8 cellular contexts compared by ENCODE assay signal in the genomic region with DNA sequence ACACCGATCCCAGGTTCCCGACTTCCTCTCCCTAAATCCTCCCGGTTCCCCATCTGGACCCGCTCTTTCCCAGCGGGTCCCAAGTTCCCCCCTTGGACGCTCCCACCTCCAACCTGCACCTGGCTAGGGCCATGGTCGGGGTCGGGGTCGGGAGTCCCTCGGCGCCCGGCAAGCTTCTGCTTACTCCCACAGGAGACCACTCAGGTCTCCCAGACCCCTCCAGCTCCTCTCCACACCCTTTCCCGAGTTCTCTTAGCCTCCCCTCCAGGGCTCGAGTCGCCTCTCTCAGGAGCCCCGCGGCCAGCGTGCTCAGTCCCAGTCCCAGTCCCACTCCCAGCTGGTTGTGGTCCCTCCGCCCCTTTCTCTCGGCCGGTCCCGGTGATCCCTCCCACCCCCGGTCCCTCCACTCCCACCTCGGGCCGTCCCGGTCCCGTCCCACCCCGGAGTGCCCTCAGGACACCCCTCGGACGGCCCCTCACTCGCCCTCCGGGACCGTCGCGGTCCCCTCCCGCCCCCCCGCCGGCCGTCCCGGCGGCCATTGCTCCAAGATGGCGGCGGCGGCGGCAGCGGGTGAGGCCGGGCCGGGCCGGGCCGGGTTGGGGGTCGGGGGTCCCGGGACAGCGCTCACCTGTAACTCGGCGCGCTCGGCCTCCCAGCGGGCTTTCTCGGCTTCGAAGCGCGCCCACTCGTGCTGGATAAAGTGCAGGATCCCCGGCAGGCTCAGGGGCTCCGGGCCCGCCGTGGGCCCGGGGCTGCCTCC. TPM values are rescaled to one million over a fixed set of nuclear protein-coding genes. Genes with fewer than 3 reads are reported as not detected.
DNase-seq lines count a peak whose midpoint lies in the region; ATAC-seq and TF ChIP-seq lines count a peak whose summit lies in the region.

A gene with protein sequence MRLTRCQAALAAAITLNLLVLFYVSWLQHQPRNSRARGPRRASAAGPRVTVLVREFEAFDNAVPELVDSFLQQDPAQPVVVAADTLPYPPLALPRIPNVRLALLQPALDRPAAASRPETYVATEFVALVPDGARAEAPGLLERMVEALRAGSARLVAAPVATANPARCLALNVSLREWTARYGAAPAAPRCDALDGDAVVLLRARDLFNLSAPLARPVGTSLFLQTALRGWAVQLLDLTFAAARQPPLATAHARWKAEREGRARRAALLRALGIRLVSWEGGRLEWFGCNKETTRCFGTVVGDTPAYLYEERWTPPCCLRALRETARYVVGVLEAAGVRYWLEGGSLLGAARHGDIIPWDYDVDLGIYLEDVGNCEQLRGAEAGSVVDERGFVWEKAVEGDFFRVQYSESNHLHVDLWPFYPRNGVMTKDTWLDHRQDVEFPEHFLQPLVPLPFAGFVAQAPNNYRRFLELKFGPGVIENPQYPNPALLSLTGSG (plus strand): TSS at position 537 of the 760 bp plus-strand sequence. CDS start 9,394 bp downstream, outside the sequence.

- POLR2A ChIA-PET in activated CD8-positive, alpha-beta memory T cell treated with anti-CD3 and anti-CD28 coated beads for 36 hours (lab: Charles Lee) = interaction anchor here (1.4 kb wide), 1 partner anchor 10 kb away, joined by 4 read pairs; no protein-coding TSS in a partner anchor

- TF ChIP-seq CTCF in natural killer cell (IDR thresholded peaks at IDR 0.05) (no peak), upper lobe of right lung (IDR thresholded peaks at IDR 0.05) (no peak)

- no peaks in the 10 kb centered on the region for H3K36me3 ChIP-seq in upper lobe of right lung

- peak; percentile 17 for ATAC-seq in esophagus mucosa
- ATAC-seq in natural killer cell = peak; percentile 60 to 68 (median 65)
- ATAC-seq in upper lobe of right lung = peak; percentile 67

- peak within 1 kb of the TSS; percentile 88 for H3K27ac ChIP-seq in upper lobe of right lung

- peaks cover 38 to 55% of the 10 kb centered on the region in 2 donors for H3K4me1 Mint-ChIP-seq in natural killer cell

- H3K4me3 Mint-ChIP-seq in natural killer cell = peak within 1 kb of the TSS; percentile 93

- no peaks in the 10 kb centered on the region for H3K9me3 ChIP-seq in upper lobe of right lung

- DNase-seq in DMS79 treated with DMSO at 0.1 percent for 48 hours (lab: John Stamatoyannopoulos, UW) (peak; percentile 17), DMS79 (lab: John Stamatoyannopoulos, UW) (no peak), HT-29 (ENCODE audit: low spot score) (no peak), natural killer cell (peak; percentile 50), upper lobe of right lung (no peak), GM19238 (ENCODE audit: insufficient read length, low spot score) (no peak)

- intact Hi-C loops in natural killer cell (cut with micrococcal nuclease) = no loop called here
- intact Hi-C loops in upper lobe of right lung (cut with DNase I) = no loop called here

- H3K4me3 ChIP-seq in upper lobe of right lung = peak within 1 kb of the TSS; percentile 97

- H3K4me1 ChIP-seq in upper lobe of right lung = peaks cover 26% of the 10 kb centered on the region

- H3K27me3 ChIP-seq in upper lobe of right lung = no peaks in the 10 kb centered on the region

- no peaks in the 10 kb centered on the region for H3K27me3 Mint-ChIP-seq in natural killer cell (ENCODE audit: low read depth in 2 of 2)

- no peaks in the 10 kb centered on the region for H3K9me3 Mint-ChIP-seq in natural killer cell

- CTCF ChIA-PET in activated CD8-positive, alpha-beta memory T cell treated with anti-CD3 and anti-CD28 coated beads for 36 hours (lab: Charles Lee) = interaction anchor here (2.1 to 2.8 kb wide), 2 partner anchors 17 to 41 kb away, joined by 6 to 14 read pairs; no protein-coding TSS in a partner anchor

- peak within 1 kb of the TSS; percentile 70 to 88 for H3K27ac Mint-ChIP-seq in natural killer cell

- H3K36me3 Mint-ChIP-seq in natural killer cell = no peaks in the 10 kb centered on the region

RNA-seq across cellular contexts. Expression of the gene that starts here (rescaled TPM):
- 30.7 and 30.8 TPM in 2 replicates for total RNA-seq in HT-29 (2014; rRNA removed; shearing (Covaris generic))
- total RNA-seq in activated CD8-positive, alpha-beta memory T cell treated with anti-CD3 and anti-CD28 coated beads for 36 hours = 10 to 100 TPM; 17.8 to 18.9 TPM
- 7.8 TPM for total RNA-seq in esophagus mucosa
- total RNA-seq in natural killer cell = 10 to 100 TPM; 19.1 to 23.3 (median 19.8) TPM
- total RNA-seq in upper lobe of right lung = 14.2 TPM

Comparison
In these comparisons a context has a peak if more than half of its experiments do, and no peak if none do; other contexts are left out.
1. DNase-seq: peak in DMS79 treated with DMSO at 0.1 percent for 48 hours (single experiment) and natural killer cell (single experiment); none in DMS79 (single experiment), HT-29 (single experiment), upper lobe of right lung (single experiment) and GM19238 (single experiment).
2. ATAC-seq: peak in every context shown above with its lines; median percentile 67 in upper lobe of right lung; 65 in natural killer cell; 17 in esophagus mucosa.